Comparison of ENCODE assay signal across 11 cellular contexts in the genomic region with DNA sequence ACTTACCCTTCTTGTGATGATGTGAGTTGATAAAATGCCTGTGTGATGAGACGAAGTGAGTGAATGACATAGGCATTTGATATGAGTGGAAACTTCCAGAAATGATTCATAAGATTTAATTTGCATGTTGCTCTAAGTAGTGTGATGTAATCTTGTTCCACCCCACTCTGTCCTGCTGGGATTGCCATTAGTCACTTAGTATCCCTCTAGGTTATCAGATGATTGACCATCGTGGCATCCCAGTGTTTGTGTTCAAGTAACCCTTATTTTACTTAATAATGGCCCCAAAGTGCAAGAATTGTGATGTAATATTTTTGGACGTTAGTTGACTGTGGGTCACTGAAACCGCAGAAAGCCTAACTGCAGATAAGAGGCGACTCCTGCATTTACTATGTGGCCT.
DNase-seq lines count a peak whose midpoint lies in the region; ATAC-seq and TF ChIP-seq lines count a peak whose summit lies in the region.
"Had no signal": no experiment of that assay in that cellular context is flagged by ENCODE, and none has a peak within 500 bp of the region (broad histone marks: within the 10 kb centered on the region; RNA-seq: fewer than 3 reads in every experiment).

No MANE protein-coding gene starts in this region.

- H3K27ac ChIP-seq in right atrium auricular region (no peak overlapping the region), heart right ventricle (peak overlapping the region in 2 of 10 donors; percentile 40 to 41)

- no peaks in the 10 kb centered on the region for H3K4me1 Mint-ChIP-seq in stimulated activated naive CD8-positive, alpha-beta T cell treated with anti-CD3 and anti-CD28 coated beads, Interleukin-15, amount 100 ng/mL, for 72 hours
- H3K4me1 Mint-ChIP-seq in activated CD8-positive, alpha-beta T cell treated with anti-CD3 and anti-CD28 coated beads, Interleukin-2, amount 10 ng/mL, durations not matched to agents 7 days and 5 days (ENCODE audit: low read depth), result no peaks in the 10 kb centered on the region
- H3K4me1 Mint-ChIP-seq in natural killer cell, result no peaks in the 10 kb centered on the region
- H3K4me1 Mint-ChIP-seq: B cell, nephron had no signal

- DNase-seq in Right ventricle myocardium inferior (ENCODE audit: missing footprints) (no peak), right atrium auricular region (ENCODE audit: low spot score) (no peak), adipocyte (ENCODE audit: low read depth) (peak; percentile 80), heart right ventricle (no peak), NCI-H2029 treated with DMSO at 0.1 percent for 48 hours (lab: John Stamatoyannopoulos, UW) (no peak), natural killer cell (no peak)
- no peak for DNase-seq in stimulated activated naive CD8-positive, alpha-beta T cell treated with anti-CD3 and anti-CD28 coated beads, Interleukin-15, amount 100 ng/mL, for 72 hours
- DNase-seq in activated CD8-positive, alpha-beta T cell treated with anti-CD3 and anti-CD28 coated beads, Interleukin-2, amount 10 ng/mL, durations not matched to agents 7 days and 5 days, result no peak
- DNase-seq: activated CD4-positive, alpha-beta T cell treated with anti-CD3 and anti-CD28 coated beads, Interleukin-2, amount 50 U/mL, for 48 hours had no signal

- ATAC-seq in Right ventricle myocardium inferior (peak; percentile 86), heart right ventricle (peak in 7 of 8 donors; percentile 65 to 98 (median 73)), natural killer cell (no peak)
- ATAC-seq in stimulated activated naive CD8-positive, alpha-beta T cell treated with anti-CD3 and anti-CD28 coated beads, Interleukin-15, amount 100 ng/mL, for 72 hours, result no peak
- no peak for ATAC-seq in activated CD8-positive, alpha-beta T cell treated with anti-CD3 and anti-CD28 coated beads, Interleukin-2, amount 10 ng/mL, durations not matched to agents 7 days and 5 days

- no peaks in the 10 kb centered on the region for H3K27me3 ChIP-seq in right atrium auricular region
- no peaks in the 10 kb centered on the region for H3K27me3 ChIP-seq in adipocyte (replicated peaks; ENCODE audit: control insufficient read depth, insufficient read depth, low read length)
- no peaks in the 10 kb centered on the region for H3K27me3 ChIP-seq in heart right ventricle

- H3K9me3 Mint-ChIP-seq in stimulated activated naive CD8-positive, alpha-beta T cell treated with anti-CD3 and anti-CD28 coated beads, Interleukin-15, amount 100 ng/mL, for 72 hours, result no peaks in the 10 kb centered on the region
- no peaks in the 10 kb centered on the region for H3K9me3 Mint-ChIP-seq in activated CD8-positive, alpha-beta T cell treated with anti-CD3 and anti-CD28 coated beads, Interleukin-2, amount 10 ng/mL, durations not matched to agents 7 days and 5 days (ENCODE audit: insufficient read depth)
- peaks cover 2 to 4% of the 10 kb centered on the region in 2 donors for H3K9me3 Mint-ChIP-seq in natural killer cell
- H3K9me3 Mint-ChIP-seq: nephron had no signal

- H3K27ac Mint-ChIP-seq in stimulated activated naive CD8-positive, alpha-beta T cell treated with anti-CD3 and anti-CD28 coated beads, Interleukin-15, amount 100 ng/mL, for 72 hours, result no peak overlapping the region
- no peak overlapping the region for H3K27ac Mint-ChIP-seq in activated CD8-positive, alpha-beta T cell treated with anti-CD3 and anti-CD28 coated beads, Interleukin-2, amount 10 ng/mL, durations not matched to agents 7 days and 5 days
- no peak overlapping the region for H3K27ac Mint-ChIP-seq in natural killer cell
- H3K27ac Mint-ChIP-seq: B cell, nephron had no signal

- intact Hi-C loops in Right ventricle myocardium inferior (cut with DNase I) (no loop called here), heart right ventricle (cut with DNase I) (no loop called here), natural killer cell (cut with micrococcal nuclease) (no loop called here)

- 56 to 67% methylated on average over 5 of the region's 5 CpGs for WGBS in heart right ventricle, 2 donors

- H3K36me3 ChIP-seq in right atrium auricular region (no peaks in the 10 kb centered on the region), adipocyte (ENCODE audit: control insufficient read depth, insufficient read depth, low read length, severe bottlenecking) (no peaks in the 10 kb centered on the region), heart right ventricle (no peaks in the 10 kb centered on the region)

- POLR2A ChIA-PET in activated CD8-positive, alpha-beta T cell treated with anti-CD3 and anti-CD28 coated beads, Interleukin-2, amount 10 ng/mL, durations not matched to agents 7 days and 5 days (lab: Charles Lee), result no interaction called here

- H3K4me3 ChIP-seq in right atrium auricular region (no peak overlapping the region), adipocyte (ENCODE audit: low read length) (no peak overlapping the region), heart right ventricle (no peak overlapping the region)

- H3K4me1 ChIP-seq in right atrium auricular region (peaks cover 0 to 5% of the 10 kb centered on the region in 2 donors), adipocyte (ENCODE audit: control insufficient read depth, insufficient read depth, low read length) (peaks cover 22% of the 10 kb centered on the region), heart right ventricle (no peaks in the 10 kb centered on the region)

- H3K9ac ChIP-seq in adipocyte (ENCODE audit: low read length), result no peak overlapping the region

- TF ChIP-seq CTCF in right atrium auricular region (IDR thresholded peaks at IDR 0.05), result no peak
- no peak for TF ChIP-seq CTCF in heart right ventricle (IDR thresholded peaks at IDR 0.05)
- no peak for TF ChIP-seq CTCF in natural killer cell (IDR thresholded peaks at IDR 0.05)

- H3K4me3 Mint-ChIP-seq in stimulated activated naive CD8-positive, alpha-beta T cell treated with anti-CD3 and anti-CD28 coated beads, Interleukin-15, amount 100 ng/mL, for 72 hours, result no peak overlapping the region
- no peak overlapping the region for H3K4me3 Mint-ChIP-seq in activated CD8-positive, alpha-beta T cell treated with anti-CD3 and anti-CD28 coated beads, Interleukin-2, amount 10 ng/mL, durations not matched to agents 7 days and 5 days
- no peak overlapping the region for H3K4me3 Mint-ChIP-seq in natural killer cell
- H3K4me3 Mint-ChIP-seq: B cell, nephron had no signal

- no peaks in the 10 kb centered on the region for H3K27me3 Mint-ChIP-seq in stimulated activated naive CD8-positive, alpha-beta T cell treated with anti-CD3 and anti-CD28 coated beads, Interleukin-15, amount 100 ng/mL, for 72 hours
- no peaks in the 10 kb centered on the region for H3K27me3 Mint-ChIP-seq in activated CD8-positive, alpha-beta T cell treated with anti-CD3 and anti-CD28 coated beads, Interleukin-2, amount 10 ng/mL, durations not matched to agents 7 days and 5 days (ENCODE audit: low read depth)
- H3K27me3 Mint-ChIP-seq in natural killer cell (ENCODE audit: low read depth in 2 of 2), result no peaks in the 10 kb centered on the region
- H3K27me3 Mint-ChIP-seq: B cell had no signal

- no peaks in the 10 kb centered on the region for H3K9me3 ChIP-seq in right atrium auricular region
- H3K9me3 ChIP-seq in adipocyte (ENCODE audit: control insufficient read depth, low read length), result no peaks in the 10 kb centered on the region
- H3K9me3 ChIP-seq in heart right ventricle, result no peaks in the 10 kb centered on the region

- CTCF ChIA-PET in activated CD8-positive, alpha-beta T cell treated with anti-CD3 and anti-CD28 coated beads, Interleukin-2, amount 10 ng/mL, durations not matched to agents 7 days and 5 days (lab: Charles Lee), result no interaction called here

- H3K36me3 Mint-ChIP-seq in activated CD8-positive, alpha-beta T cell treated with anti-CD3 and anti-CD28 coated beads, Interleukin-2, amount 10 ng/mL, durations not matched to agents 7 days and 5 days (ENCODE audit: low read depth), result no peaks in the 10 kb centered on the region
- no peaks in the 10 kb centered on the region for H3K36me3 Mint-ChIP-seq in natural killer cell

Comparison
In these comparisons a context has a peak if more than half of its experiments do, and no peak if none do; other contexts are left out.
1. ATAC-seq: peak in Right ventricle myocardium inferior (single experiment) and heart right ventricle (7 of 8); none in stimulated activated naive CD8-positive, alpha-beta T cell treated with anti-CD3 and anti-CD28 coated beads, Interleukin-15, amount 100 ng/mL, for 72 hours (single experiment), activated CD8-positive, alpha-beta T cell treated with anti-CD3 and anti-CD28 coated beads, Interleukin-2, amount 10 ng/mL, durations not matched to agents 7 days and 5 days (single experiment) and natural killer cell (0 of 3).